13 cellular contexts compared by ENCODE assay signal in genomic region chr4:100208964-100209363, GRCh38. TPM values are rescaled to one million over a fixed set of nuclear protein-coding genes. Genes with fewer than 3 reads are reported as not detected.
DNase-seq lines count a peak whose midpoint lies in the region; ATAC-seq and TF ChIP-seq lines count a peak whose summit lies in the region.
"Had no signal": no experiment of that assay in that cellular context is flagged by ENCODE, and none has a peak within 500 bp of the region (broad histone marks: within the 10 kb centered on the region; RNA-seq: fewer than 3 reads in every experiment).

No MANE protein-coding gene starts in this region.

- H3K27ac Mint-ChIP-seq in Calu3 (ENCODE audit: unreplicated experiment) = peak overlapping the region; percentile 44

- H3K4me3 ChIP-seq in PC-3 (ENCODE audit: low read length) (no peak overlapping the region), lower lobe of right lung (no peak overlapping the region), right atrium auricular region (no peak overlapping the region)
- H3K4me3 ChIP-seq: HAP-1 had no signal

- intact Hi-C loops in Calu3 (cut with micrococcal nuclease; ENCODE audit: unreplicated experiment) = no loop called here
- intact Hi-C loops in PC-3 (cut with micrococcal nuclease) = no loop called here
- intact Hi-C loops in lower lobe of right lung (cut with DNase I) = no loop called here

- H4K20me1 ChIP-seq in PC-3 (ENCODE audit: low read length) = no peaks in the 10 kb centered on the region

- no peak overlapping the region for H3K27ac ChIP-seq in PC-3 (ENCODE audit: low read length)
- no peak overlapping the region for H3K27ac ChIP-seq in lower lobe of right lung
- no peak overlapping the region for H3K27ac ChIP-seq in right atrium auricular region
- H3K27ac ChIP-seq: WERI-Rb-1 had no signal

- POLR2A ChIA-PET in PC-3 (lab: Charles Lee; ENCODE audit: unreplicated experiment) = no interaction called here

- no peak overlapping the region for H3K4me2 ChIP-seq in PC-3 (ENCODE audit: low read length)

- peak; percentile 80 for ATAC-seq in GM19397 (IDR thresholded peaks at IDR 0.05; ENCODE audit: unreplicated experiment)
- ATAC-seq in HG03025 (IDR thresholded peaks at IDR 0.05; ENCODE audit: low FRiP score, unreplicated experiment) = peak; percentile 74
- no peak for ATAC-seq in PC-3
- no peak for ATAC-seq in lower lobe of right lung

- H3K9me3 ChIP-seq in PC-3 (ENCODE audit: low read length) (no peaks in the 10 kb centered on the region), lower lobe of right lung (no peaks in the 10 kb centered on the region), right atrium auricular region (no peaks in the 10 kb centered on the region)
- H3K9me3 ChIP-seq: HAP-1 had no signal

- H3K9me2 ChIP-seq in PC-3 (replicated peaks; ENCODE audit: low read length) = no peaks in the 10 kb centered on the region

- no peaks in the 10 kb centered on the region for H3K79me2 ChIP-seq in PC-3 (ENCODE audit: low read length)

- no peaks in the 10 kb centered on the region for H3F3A ChIP-seq in PC-3 (ENCODE audit: low read length, unreplicated experiment)

- H3K27me3 ChIP-seq in PC-3 (ENCODE audit: low read length) (no peaks in the 10 kb centered on the region), lower lobe of right lung (ENCODE audit: low read depth) (no peaks in the 10 kb centered on the region), right atrium auricular region (no peaks in the 10 kb centered on the region)

- CTCF ChIA-PET in Calu3 (lab: Charles Lee) = no interaction called here
- CTCF ChIA-PET in PC-3 (lab: Charles Lee) = no interaction called here

- no peak overlapping the region for H3K9ac ChIP-seq in PC-3 (ENCODE audit: low read length)

- no peak overlapping the region for H3K4me3 Mint-ChIP-seq in Calu3 (ENCODE audit: low read depth, unreplicated experiment)
- H3K4me3 Mint-ChIP-seq: neural crest cell had no signal

- peak; percentile 44 for DNase-seq in Calu3
- DNase-seq in PC-3 = peak; percentile 1
- DNase-seq in DMS79 (lab: John Stamatoyannopoulos, UW) = no peak
- no peak for DNase-seq in lower lobe of right lung
- DNase-seq in right atrium auricular region (ENCODE audit: low spot score) = no peak
- DNase-seq in inferior parietal cortex (ENCODE audit: extremely low spot score) = no peak
- DNase-seq: amniotic stem cell, C1 segment of cervical spinal cord, WERI-Rb-1 had no signal

- H3K36me3 Mint-ChIP-seq in Calu3 (ENCODE audit: insufficient read depth, unreplicated experiment) = no peaks in the 10 kb centered on the region

- BruUV-seq in Calu3 (replicated peaks; lab: Mats Ljungman, UMichigan) (no TSS peak), PC-3 (replicated peaks; lab: Mats Ljungman, UMichigan) (no TSS peak)

- H3K9me3 Mint-ChIP-seq in Calu3 (ENCODE audit: low read depth, unreplicated experiment) = no peaks in the 10 kb centered on the region
- H3K9me3 Mint-ChIP-seq: neural crest cell had no signal

- TF ChIP-seq CTCF in Calu3 (IDR thresholded peaks at IDR 0.05; ENCODE audit: unreplicated experiment) (no peak), PC-3 (conservative IDR thresholded peaks at IDR 0.05; ENCODE audit: low read depth, low read length) (no peak), lower lobe of right lung (IDR thresholded peaks at IDR 0.05) (no peak), right atrium auricular region (IDR thresholded peaks at IDR 0.05) (no peak)

- H3K36me3 ChIP-seq in PC-3 (ENCODE audit: low read depth, low read length) = no peaks in the 10 kb centered on the region
- no peaks in the 10 kb centered on the region for H3K36me3 ChIP-seq in lower lobe of right lung
- H3K36me3 ChIP-seq in right atrium auricular region = no peaks in the 10 kb centered on the region
- H3K36me3 ChIP-seq: HAP-1, WERI-Rb-1 had no signal

- H3K4me1 ChIP-seq in PC-3 (ENCODE audit: insufficient read depth, low read length) (no peaks in the 10 kb centered on the region), lower lobe of right lung (no peaks in the 10 kb centered on the region), right atrium auricular region (no peaks in the 10 kb centered on the region)
- H3K4me1 ChIP-seq: HAP-1 had no signal

- peaks cover 27% of the 10 kb centered on the region for H3K4me1 Mint-ChIP-seq in Calu3 (ENCODE audit: low read depth, unreplicated experiment)
- H3K4me1 Mint-ChIP-seq: neural crest cell had no signal

- no peak overlapping the region for H2AFZ ChIP-seq in PC-3 (ENCODE audit: low read length)

- H3K27me3 Mint-ChIP-seq in Calu3 (ENCODE audit: unreplicated experiment) = no peaks in the 10 kb centered on the region

RNA-seq across cellular contexts. Expression of gene DDIT4L, which starts 18.7 kb away (rescaled TPM):
- 0.57 and 1.2 TPM in 2 replicates for total RNA-seq in Calu3 (2022)
- total RNA-seq in PC-3 (2014; rRNA removed) = not detected in 2 replicates
- total RNA-seq in lower lobe of right lung = 0.92 TPM
- 10 to 100 TPM in 1 of 2 donors, 1 to 10 TPM in 1; 2.0 to 10.1 TPM for total RNA-seq in right atrium auricular region

Comparison
In these comparisons a context has a peak if more than half of its experiments do, and no peak if none do; other contexts are left out.
1. DNase-seq: peak in Calu3 (single experiment) and PC-3 (single experiment); none in DMS79 (single experiment), lower lobe of right lung (single experiment), right atrium auricular region (single experiment) and inferior parietal cortex (single experiment).
2. ATAC-seq: peak in GM19397 (single experiment) and HG03025 (single experiment); none in PC-3 (single experiment) and lower lobe of right lung (0 of 2).